Comparison of ENCODE assay signal across 8 cellular contexts in the genomic region with DNA sequence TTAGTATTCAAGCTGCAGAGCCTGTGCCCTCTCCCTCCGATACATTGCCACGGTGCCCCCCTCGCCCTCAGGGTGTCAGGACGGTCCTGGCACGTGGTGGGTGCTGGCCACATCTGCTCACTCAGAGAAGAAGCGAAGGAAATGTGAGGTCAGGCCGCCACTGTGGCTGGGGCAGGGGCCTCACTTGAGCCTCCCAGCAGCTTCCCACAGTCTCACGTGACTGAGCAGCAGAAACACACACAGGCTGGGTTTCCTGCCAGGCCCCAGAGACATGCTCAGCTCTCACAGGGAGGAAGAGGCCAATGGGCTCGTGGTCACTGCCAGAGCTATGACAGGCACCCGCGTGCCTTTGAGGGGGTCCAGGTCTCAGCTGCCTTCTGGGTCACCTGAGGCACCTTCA. TPM values are rescaled to one million over a fixed set of nuclear protein-coding genes. Genes with fewer than 3 reads are reported as not detected.
DNase-seq lines count a peak whose midpoint lies in the region; ATAC-seq and TF ChIP-seq lines count a peak whose summit lies in the region.

No MANE protein-coding gene starts in this region.

- H3K27ac ChIP-seq in HL-60 (replicated peaks), result peak overlapping the region; percentile 58

- ATAC-seq in GM19395 (IDR thresholded peaks at IDR 0.05; ENCODE audit: unreplicated experiment) (no peak), GM21360 (IDR thresholded peaks at IDR 0.05; ENCODE audit: unreplicated experiment) (no peak)

- TF ChIP-seq CTCF in HL-60 (IDR thresholded peaks at IDR 0.05; ENCODE audit: insufficient read depth, low read length) (no peak), fibroblast of villous mesenchyme (IDR thresholded peaks at IDR 0.05; ENCODE audit: insufficient read depth, low read depth, low read length) (no peak)

- no peak overlapping the region for H3K4me3 ChIP-seq in HL-60 (replicated peaks; ENCODE audit: insufficient read depth, low read length)
- H3K4me3 ChIP-seq in fibroblast of villous mesenchyme (ENCODE audit: low read depth, low read length), result no peak overlapping the region

- H3K27me3 ChIP-seq in HL-60 (ENCODE audit: insufficient read depth, poor library complexity, severe bottlenecking), result peaks cover 3% of the 10 kb centered on the region

- DNase-seq in HL-60 (ENCODE audit: low read depth in 1 of 2, low spot score in 1 of 2) (peak; percentile 43 to 89), fibroblast of villous mesenchyme (ENCODE audit: low read depth) (peak; percentile 76), renal cortical epithelial cell (ENCODE audit: low read depth) (peak; percentile 41), NCI-H1105 (lab: John Stamatoyannopoulos, UW) (no peak), AG08395 (ENCODE audit: low spot score) (no peak)
- peak; percentile 79 for DNase-seq in activated CD8-positive, alpha-beta memory T cell treated with anti-CD3 and anti-CD28 coated beads for 24 hours

RNA-seq across cellular contexts. Expression of a gene that starts 37.9 kb away (rescaled TPM):
- total RNA-seq in fibroblast of villous mesenchyme (12.9 and 16.4 TPM in 2 replicates), renal cortical epithelial cell (9.2 and 12.4 TPM in 2 replicates)

Comparison
In these comparisons a context has a peak if more than half of its experiments do, and no peak if none do; other contexts are left out.
1. DNase-seq: peak in HL-60 (2 of 2), activated CD8-positive, alpha-beta memory T cell treated with anti-CD3 and anti-CD28 coated beads for 24 hours (single experiment), fibroblast of villous mesenchyme (single experiment) and renal cortical epithelial cell (single experiment); none in NCI-H1105 (single experiment) and AG08395 (single experiment).